In genomic region chr14:54642950-54643695, GRCh38 we compare ENCODE assay signal across 11 cellular contexts.
A peak's percentile ranks its signal among the peaks of the same experiment; 100 is the strongest.
DNase-seq lines count a peak whose midpoint lies in the region; ATAC-seq, FAIRE-seq and TF ChIP-seq lines count a peak whose summit lies in the region.
"Had no signal": no experiment of that assay in that cellular context is flagged by ENCODE, and none has a peak within 500 bp of the region (broad histone marks: within the 10 kb centered on the region; RNA-seq: fewer than 3 reads in every experiment).

No MANE protein-coding gene starts in this region.

- intact Hi-C loops in vagina (cut with DNase I), result no loop called here

- H3K27me3 Mint-ChIP-seq in nephron (ENCODE audit: low read depth), result no peaks in the 10 kb centered on the region

- no peak overlapping the region for H3K4me2 ChIP-seq in DND-41 (ENCODE audit: insufficient read depth, low read length)

- no peaks in the 10 kb centered on the region for H3K36me3 Mint-ChIP-seq in nephron (ENCODE audit: low read depth)
- H3K36me3 Mint-ChIP-seq: activated naive CD8-positive, alpha-beta T cell treated with anti-CD3 and anti-CD28 coated beads, Interleukin-2, amount 10 ng/mL, durations not matched to agents 7 days and 5 days had no signal

- POLR2A ChIA-PET in HEK293T (lab: Yijun Ruan, JAX), result interaction anchor here (0.8 to 1.9 kb wide), 3 partner anchors 76 to 77 kb away, joined by 3 to 5 read pairs (median 3); partner anchors contain the start of gene SAMD4A

- no peaks in the 10 kb centered on the region for H3K79me2 ChIP-seq in DND-41 (ENCODE audit: insufficient read depth, low read length)

- H3K9ac ChIP-seq in DND-41 (ENCODE audit: low read depth, low read length), result no peak overlapping the region
- H3K9ac ChIP-seq in HUES48 (ENCODE audit: low read depth, low read length), result no peak overlapping the region

- H3K9me3 ChIP-seq in DND-41 (ENCODE audit: insufficient read depth, low read length, severe bottlenecking), result no peaks in the 10 kb centered on the region
- H3K9me3 ChIP-seq in HUES48 (ENCODE audit: control insufficient read depth, insufficient read depth, low read length), result no peaks in the 10 kb centered on the region
- H3K9me3 ChIP-seq in vagina, result no peaks in the 10 kb centered on the region

- ATAC-seq in DND-41 (ENCODE audit: insufficient read depth, low read depth) (no peak), HG02840 (IDR thresholded peaks at IDR 0.05; ENCODE audit: low FRiP score, unreplicated experiment) (no peak)

- no peak overlapping the region for H3K4me3 ChIP-seq in DND-41 (ENCODE audit: low read depth in 1 of 2, low read length in 2 of 2)
- H3K4me3 ChIP-seq in HUES48 (ENCODE audit: low read depth, low read length), result no peak overlapping the region
- H3K4me3 ChIP-seq in bronchial epithelial cell (ENCODE audit: low read depth, low read length), result no peak overlapping the region
- no peak overlapping the region for H3K4me3 ChIP-seq in vagina
- H3K4me3 ChIP-seq: SK-N-MC had no signal

- no peak overlapping the region for H2AFZ ChIP-seq in DND-41 (ENCODE audit: low read depth, low read length)

- no peak for TF ChIP-seq POLR2A in vagina (IDR thresholded peaks at IDR 0.05)

- TF ChIP-seq CTCF in DND-41 (IDR thresholded peaks at IDR 0.05; ENCODE audit: borderline replicate concordance, extremely low read depth, low read length, poor library complexity, severe bottlenecking) (peak; percentile 20), bronchial epithelial cell (IDR thresholded peaks at IDR 0.05; ENCODE audit: insufficient read depth, low read length, severe bottlenecking) (peak; percentile 34), nephron (IDR thresholded peaks at IDR 0.05; ENCODE audit: unreplicated experiment in 3 of 3) (peak in 2 of 3 experiments; percentile 25 to 28), vagina (IDR thresholded peaks at IDR 0.05) (no peak)

- no peaks in the 10 kb centered on the region for H4K20me1 ChIP-seq in DND-41 (ENCODE audit: insufficient read depth, low read length)

- no peak for FAIRE-seq in bronchial epithelial cell (lab: Jason Lieb, UNC)
- FAIRE-seq: keratinocyte had no signal

- DNase-seq in DND-41 (no peak), bronchial epithelial cell (ENCODE audit: low read depth) (peak; percentile 30), HEK293T (ENCODE audit: extremely low spot score) (no peak), iPS-NIHi7 (ENCODE audit: extremely low spot score) (no peak), vagina (ENCODE audit: extremely low spot score in 2 of 2) (no peak)
- DNase-seq: activated naive CD8-positive, alpha-beta T cell treated with anti-CD3 and anti-CD28 coated beads, Interleukin-2, amount 10 ng/mL, durations not matched to agents 7 days and 5 days had no signal

- no peaks in the 10 kb centered on the region for H3K9me3 Mint-ChIP-seq in nephron
- H3K9me3 Mint-ChIP-seq: activated naive CD8-positive, alpha-beta T cell treated with anti-CD3 and anti-CD28 coated beads, Interleukin-2, amount 10 ng/mL, durations not matched to agents 7 days and 5 days had no signal

- CTCF ChIA-PET in HEK293T (lab: Yijun Ruan, JAX), result interaction anchor here (0.6 to 1.7 kb wide), 7 partner anchors 9 to 203 kb away, joined by 3 to 11 read pairs (median 5); no protein-coding TSS in a partner anchor

- H3K27ac ChIP-seq in DND-41 (ENCODE audit: low read length) (no peak overlapping the region), HUES48 (ENCODE audit: low read depth, low read length) (peak overlapping the region; percentile 6), vagina (no peak overlapping the region)
- H3K27ac ChIP-seq: SK-N-MC had no signal

- no peak overlapping the region for H3K4me3 Mint-ChIP-seq in nephron
- H3K4me3 Mint-ChIP-seq: activated naive CD8-positive, alpha-beta T cell treated with anti-CD3 and anti-CD28 coated beads, Interleukin-2, amount 10 ng/mL, durations not matched to agents 7 days and 5 days had no signal

- H3K36me3 ChIP-seq in DND-41 (ENCODE audit: insufficient read depth, low read length) (no peaks in the 10 kb centered on the region), HUES48 (ENCODE audit: control insufficient read depth, insufficient read depth, low read length) (no peaks in the 10 kb centered on the region), bronchial epithelial cell (ENCODE audit: control insufficient read depth, insufficient read depth, low read length) (no peaks in the 10 kb centered on the region), vagina (no peaks in the 10 kb centered on the region)

- peaks cover 50% of the 10 kb centered on the region for H3K4me1 Mint-ChIP-seq in nephron
- H3K4me1 Mint-ChIP-seq: activated naive CD8-positive, alpha-beta T cell treated with anti-CD3 and anti-CD28 coated beads, Interleukin-2, amount 10 ng/mL, durations not matched to agents 7 days and 5 days had no signal

- H3K27me3 ChIP-seq in DND-41 (ENCODE audit: insufficient read depth, low read length, poor library complexity), result peaks cover 56% of the 10 kb centered on the region
- no peaks in the 10 kb centered on the region for H3K27me3 ChIP-seq in HUES48 (ENCODE audit: control insufficient read depth, insufficient read depth, low read length)
- H3K27me3 ChIP-seq in bronchial epithelial cell (ENCODE audit: control insufficient read depth, insufficient read depth, low read length), result no peaks in the 10 kb centered on the region
- H3K27me3 ChIP-seq in vagina, result no peaks in the 10 kb centered on the region

- H3K27ac Mint-ChIP-seq in nephron, result peak overlapping the region in 1 of 3 experiments; percentile 0
- H3K27ac Mint-ChIP-seq: activated naive CD8-positive, alpha-beta T cell treated with anti-CD3 and anti-CD28 coated beads, Interleukin-2, amount 10 ng/mL, durations not matched to agents 7 days and 5 days had no signal

- H3K4me1 ChIP-seq in DND-41 (ENCODE audit: insufficient read depth, low read length) (no peaks in the 10 kb centered on the region), HUES48 (ENCODE audit: control insufficient read depth, insufficient read depth, low read length) (peaks cover 27% of the 10 kb centered on the region), vagina (peaks cover 17% of the 10 kb centered on the region)

TF ChIP-seq in HEK293T, 16 proteins besides CTCF, POLR2A, EP300 and RAD21:
- TF ChIP-seq CTBP1 (IDR thresholded peaks at IDR 0.05; ENCODE audit: borderline replicate concordance), result no peak
- TF ChIP-seq NFRKB (IDR thresholded peaks at IDR 0.05), result no peak
- TF ChIP-seq TARDBP (IDR thresholded peaks at IDR 0.05), result no peak
- no peak for TF ChIP-seq LEF1 (IDR thresholded peaks at IDR 0.05; ENCODE audit: borderline replicate concordance)
- TF ChIP-seq HDGF (IDR thresholded peaks at IDR 0.05; ENCODE audit: borderline replicate concordance), result no peak
- no peak for TF ChIP-seq PKNOX1 (IDR thresholded peaks at IDR 0.05)
- TF ChIP-seq FOXK2 (IDR thresholded peaks at IDR 0.05), result no peak
- TF ChIP-seq BHLHE40 (IDR thresholded peaks at IDR 0.05; ENCODE audit: borderline replicate concordance), result no peak
- no peak for TF ChIP-seq FOXA1 (IDR thresholded peaks at IDR 0.05)
- no peak for TF ChIP-seq FOXM1 (IDR thresholded peaks at IDR 0.05; ENCODE audit: borderline replicate concordance)
- no peak for TF ChIP-seq ELF4 (IDR thresholded peaks at IDR 0.05)

Comparison
In these comparisons a context has a peak if more than half of its experiments do, and no peak if none do; other contexts are left out.
1. CTCF ChIP-seq: peak in DND-41 (single experiment), bronchial epithelial cell (single experiment) and nephron (2 of 3); none in vagina (0 of 3).